Comparison of ENCODE assay signal across 1 cellular context in the genomic region with DNA sequence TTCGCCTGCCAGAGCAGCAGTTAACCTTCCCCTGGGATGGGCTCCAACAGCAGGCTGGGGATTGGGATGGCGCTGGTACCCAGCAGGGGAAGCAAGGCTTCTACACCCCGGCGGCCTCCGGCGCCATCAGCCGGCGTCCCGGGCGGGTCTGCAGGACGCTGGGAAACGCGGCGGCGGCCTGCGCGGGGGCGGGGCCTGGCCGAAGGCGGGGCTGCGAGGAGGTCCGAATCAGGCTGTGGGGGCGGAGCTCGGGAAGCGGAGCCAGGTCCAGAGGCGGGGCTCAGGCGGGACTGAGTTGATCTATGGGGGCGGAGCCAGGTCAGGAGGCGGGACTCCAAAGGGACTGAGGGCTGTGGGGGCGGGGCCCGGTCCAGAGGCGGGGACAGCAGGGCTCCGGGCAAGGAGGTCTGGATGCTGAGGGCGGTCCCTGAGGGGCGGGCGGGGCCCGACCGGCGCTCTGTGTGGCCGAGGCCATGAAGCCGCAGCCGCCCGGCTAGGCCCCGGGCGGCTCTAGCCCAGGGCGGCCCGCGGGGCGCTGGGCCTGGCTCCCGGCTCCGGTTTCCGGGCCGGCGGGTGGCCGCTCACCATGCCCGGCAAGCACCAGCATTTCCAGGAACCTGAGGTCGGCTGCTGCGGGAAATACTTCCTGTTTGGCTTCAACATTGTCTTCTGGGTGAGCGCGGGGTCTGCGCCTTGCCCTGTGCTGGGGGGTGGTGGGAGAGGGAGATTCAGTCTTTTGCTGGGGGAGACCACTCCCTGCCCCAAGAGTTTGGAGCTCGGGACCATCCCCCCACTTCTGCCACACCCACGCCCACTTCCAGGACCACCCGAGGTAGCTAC.
TF ChIP-seq lines count a peak whose summit lies in the region.

TSS of gene TSPAN17 (plus strand) at position 455 of the 840 bp plus-strand sequence. CDS start at position 587, 132 bp downstream.

TF ChIP-seq in GM12878, 131 proteins besides CTCF, POLR2A, EP300 and RAD21 (continued from another document and continues in another):
- TF ChIP-seq BCLAF1 (IDR thresholded peaks at IDR 0.05) (no peak), FOXM1 (IDR thresholded peaks at IDR 0.05; ENCODE audit: low read depth, low read length) (no peak), CREM (IDR thresholded peaks at IDR 0.05; ENCODE audit: low read depth) (no peak), E2F8 (IDR thresholded peaks at IDR 0.05; ENCODE audit: low read depth, partially characterized antibody) (no peak), BCL11A (IDR thresholded peaks at IDR 0.05; ENCODE audit: low read depth, low read length) (no peak), CBFB (IDR thresholded peaks at IDR 0.05; ENCODE audit: low read depth) (no peak), HCFC1 (IDR thresholded peaks at IDR 0.05; ENCODE audit: low read length) (no peak), ETV6 (conservative IDR thresholded peaks at IDR 0.05 in 1 of 2, IDR thresholded peaks at IDR 0.05 in 1 of 2; ENCODE audit: borderline replicate concordance in 1 of 2, low read depth in 1 of 2) (peak in 1 of 2 experiments; percentile 33; a peak in 2 of 4 replicates), BMI1 (IDR thresholded peaks at IDR 0.05; ENCODE audit: borderline replicate concordance) (no peak), MYC (IDR thresholded peaks at IDR 0.05; ENCODE audit: insufficient read depth, insufficient read length, insufficient replicate concordance, low read length, severe bottlenecking) (no peak), STAT3 (IDR thresholded peaks at IDR 0.05; ENCODE audit: low read depth, low read length) (no peak), RCOR1 (conservative IDR thresholded peaks at IDR 0.05; ENCODE audit: low read depth, low read length) (no peak), RBBP5 (conservative IDR thresholded peaks at IDR 0.05) (no peak), MXI1 (IDR thresholded peaks at IDR 0.05; ENCODE audit: low read depth, low read length) (peak; percentile 44; the same call in 1 of the 2 replicates), ZNF207 (IDR thresholded peaks at IDR 0.05; ENCODE audit: borderline replicate concordance) (no peak), NR2C1 (IDR thresholded peaks at IDR 0.05) (0 out of 2 replicates have a peak, but pooled peaks have one; percentile 31), TCF3 (IDR thresholded peaks at IDR 0.05; ENCODE audit: borderline replicate concordance, insufficient read depth, low read depth, low read length) (0 out of 2 replicates have a peak, but pooled peaks have one; percentile 47), YBX1 (IDR thresholded peaks at IDR 0.05) (no peak), ZNF274 (IDR thresholded peaks at IDR 0.05; ENCODE audit: insufficient read depth, insufficient read length) (no peak), IRF5 (IDR thresholded peaks at IDR 0.05; ENCODE audit: borderline replicate concordance) (no peak), NBN (IDR thresholded peaks at IDR 0.05) (no peak), RUNX3 (IDR thresholded peaks at IDR 0.05; ENCODE audit: low read length) (peak; percentile 13; the same call in 1 of the 2 replicates), CBX5 (IDR thresholded peaks at IDR 0.05; ENCODE audit: low read depth) (no peak), SMAD5 (IDR thresholded peaks at IDR 0.05; ENCODE audit: low read depth) (peak; percentile 54; the same call in 1 of the 2 replicates), DPF2 (IDR thresholded peaks at IDR 0.05) (0 out of 2 replicates have a peak, but pooled peaks have one; percentile 22), ZSCAN29 (IDR thresholded peaks at IDR 0.05) (no peak), TCF7 (IDR thresholded peaks at IDR 0.05; ENCODE audit: borderline replicate concordance) (no peak), SREBF1 (IDR thresholded peaks at IDR 0.05; ENCODE audit: low read length) (no peak), EED (IDR thresholded peaks at IDR 0.05; ENCODE audit: low read depth) (no peak), SIN3A (IDR thresholded peaks at IDR 0.05; ENCODE audit: low read depth, low read length) (no peak)
- TF ChIP-seq, protein P1, sequence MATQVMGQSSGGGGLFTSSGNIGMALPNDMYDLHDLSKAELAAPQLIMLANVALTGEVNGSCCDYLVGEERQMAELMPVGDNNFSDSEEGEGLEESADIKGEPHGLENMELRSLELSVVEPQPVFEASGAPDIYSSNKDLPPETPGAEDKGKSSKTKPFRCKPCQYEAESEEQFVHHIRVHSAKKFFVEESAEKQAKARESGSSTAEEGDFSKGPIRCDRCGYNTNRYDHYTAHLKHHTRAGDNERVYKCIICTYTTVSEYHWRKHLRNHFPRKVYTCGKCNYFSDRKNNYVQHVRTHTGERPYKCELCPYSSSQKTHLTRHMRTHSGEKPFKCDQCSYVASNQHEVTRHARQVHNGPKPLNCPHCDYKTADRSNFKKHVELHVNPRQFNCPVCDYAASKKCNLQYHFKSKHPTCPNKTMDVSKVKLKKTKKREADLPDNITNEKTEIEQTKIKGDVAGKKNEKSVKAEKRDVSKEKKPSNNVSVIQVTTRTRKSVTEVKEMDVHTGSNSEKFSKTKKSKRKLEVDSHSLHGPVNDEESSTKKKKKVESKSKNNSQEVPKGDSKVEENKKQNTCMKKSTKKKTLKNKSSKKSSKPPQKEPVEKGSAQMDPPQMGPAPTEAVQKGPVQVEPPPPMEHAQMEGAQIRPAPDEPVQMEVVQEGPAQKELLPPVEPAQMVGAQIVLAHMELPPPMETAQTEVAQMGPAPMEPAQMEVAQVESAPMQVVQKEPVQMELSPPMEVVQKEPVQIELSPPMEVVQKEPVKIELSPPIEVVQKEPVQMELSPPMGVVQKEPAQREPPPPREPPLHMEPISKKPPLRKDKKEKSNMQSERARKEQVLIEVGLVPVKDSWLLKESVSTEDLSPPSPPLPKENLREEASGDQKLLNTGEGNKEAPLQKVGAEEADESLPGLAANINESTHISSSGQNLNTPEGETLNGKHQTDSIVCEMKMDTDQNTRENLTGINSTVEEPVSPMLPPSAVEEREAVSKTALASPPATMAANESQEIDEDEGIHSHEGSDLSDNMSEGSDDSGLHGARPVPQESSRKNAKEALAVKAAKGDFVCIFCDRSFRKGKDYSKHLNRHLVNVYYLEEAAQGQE (IDR thresholded peaks at IDR 0.05; ENCODE audit: low read depth, low read length), result no peak
- TF ChIP-seq, protein P2, sequence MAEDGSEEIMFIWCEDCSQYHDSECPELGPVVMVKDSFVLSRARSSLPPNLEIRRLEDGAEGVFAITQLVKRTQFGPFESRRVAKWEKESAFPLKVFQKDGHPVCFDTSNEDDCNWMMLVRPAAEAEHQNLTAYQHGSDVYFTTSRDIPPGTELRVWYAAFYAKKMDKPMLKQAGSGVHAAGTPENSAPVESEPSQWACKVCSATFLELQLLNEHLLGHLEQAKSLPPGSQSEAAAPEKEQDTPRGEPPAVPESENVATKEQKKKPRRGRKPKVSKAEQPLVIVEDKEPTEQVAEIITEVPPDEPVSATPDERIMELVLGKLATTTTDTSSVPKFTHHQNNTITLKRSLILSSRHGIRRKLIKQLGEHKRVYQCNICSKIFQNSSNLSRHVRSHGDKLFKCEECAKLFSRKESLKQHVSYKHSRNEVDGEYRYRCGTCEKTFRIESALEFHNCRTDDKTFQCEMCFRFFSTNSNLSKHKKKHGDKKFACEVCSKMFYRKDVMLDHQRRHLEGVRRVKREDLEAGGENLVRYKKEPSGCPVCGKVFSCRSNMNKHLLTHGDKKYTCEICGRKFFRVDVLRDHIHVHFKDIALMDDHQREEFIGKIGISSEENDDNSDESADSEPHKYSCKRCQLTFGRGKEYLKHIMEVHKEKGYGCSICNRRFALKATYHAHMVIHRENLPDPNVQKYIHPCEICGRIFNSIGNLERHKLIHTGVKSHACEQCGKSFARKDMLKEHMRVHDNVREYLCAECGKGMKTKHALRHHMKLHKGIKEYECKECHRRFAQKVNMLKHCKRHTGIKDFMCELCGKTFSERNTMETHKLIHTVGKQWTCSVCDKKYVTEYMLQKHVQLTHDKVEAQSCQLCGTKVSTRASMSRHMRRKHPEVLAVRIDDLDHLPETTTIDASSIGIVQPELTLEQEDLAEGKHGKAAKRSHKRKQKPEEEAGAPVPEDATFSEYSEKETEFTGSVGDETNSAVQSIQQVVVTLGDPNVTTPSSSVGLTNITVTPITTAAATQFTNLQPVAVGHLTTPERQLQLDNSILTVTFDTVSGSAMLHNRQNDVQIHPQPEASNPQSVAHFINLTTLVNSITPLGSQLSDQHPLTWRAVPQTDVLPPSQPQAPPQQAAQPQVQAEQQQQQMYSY (CRISPR knock-in tag; IDR thresholded peaks at IDR 0.05), result no peak
- TF ChIP-seq, protein P3, sequence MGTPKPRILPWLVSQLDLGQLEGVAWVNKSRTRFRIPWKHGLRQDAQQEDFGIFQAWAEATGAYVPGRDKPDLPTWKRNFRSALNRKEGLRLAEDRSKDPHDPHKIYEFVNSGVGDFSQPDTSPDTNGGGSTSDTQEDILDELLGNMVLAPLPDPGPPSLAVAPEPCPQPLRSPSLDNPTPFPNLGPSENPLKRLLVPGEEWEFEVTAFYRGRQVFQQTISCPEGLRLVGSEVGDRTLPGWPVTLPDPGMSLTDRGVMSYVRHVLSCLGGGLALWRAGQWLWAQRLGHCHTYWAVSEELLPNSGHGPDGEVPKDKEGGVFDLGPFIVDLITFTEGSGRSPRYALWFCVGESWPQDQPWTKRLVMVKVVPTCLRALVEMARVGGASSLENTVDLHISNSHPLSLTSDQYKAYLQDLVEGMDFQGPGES (IDR thresholded peaks at IDR 0.05), result no peak
- TF ChIP-seq, protein P4, sequence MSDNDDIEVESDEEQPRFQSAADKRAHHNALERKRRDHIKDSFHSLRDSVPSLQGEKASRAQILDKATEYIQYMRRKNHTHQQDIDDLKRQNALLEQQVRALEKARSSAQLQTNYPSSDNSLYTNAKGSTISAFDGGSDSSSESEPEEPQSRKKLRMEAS (IDR thresholded peaks at IDR 0.05; ENCODE audit: low read depth, low read length), result no peak; the same call in 1 of the 2 replicates
- TF ChIP-seq, protein P5, sequence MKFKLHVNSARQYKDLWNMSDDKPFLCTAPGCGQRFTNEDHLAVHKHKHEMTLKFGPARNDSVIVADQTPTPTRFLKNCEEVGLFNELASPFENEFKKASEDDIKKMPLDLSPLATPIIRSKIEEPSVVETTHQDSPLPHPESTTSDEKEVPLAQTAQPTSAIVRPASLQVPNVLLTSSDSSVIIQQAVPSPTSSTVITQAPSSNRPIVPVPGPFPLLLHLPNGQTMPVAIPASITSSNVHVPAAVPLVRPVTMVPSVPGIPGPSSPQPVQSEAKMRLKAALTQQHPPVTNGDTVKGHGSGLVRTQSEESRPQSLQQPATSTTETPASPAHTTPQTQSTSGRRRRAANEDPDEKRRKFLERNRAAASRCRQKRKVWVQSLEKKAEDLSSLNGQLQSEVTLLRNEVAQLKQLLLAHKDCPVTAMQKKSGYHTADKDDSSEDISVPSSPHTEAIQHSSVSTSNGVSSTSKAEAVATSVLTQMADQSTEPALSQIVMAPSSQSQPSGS (IDR thresholded peaks at IDR 0.05; ENCODE audit: low read length), result no peak
- TF ChIP-seq, protein P6, sequence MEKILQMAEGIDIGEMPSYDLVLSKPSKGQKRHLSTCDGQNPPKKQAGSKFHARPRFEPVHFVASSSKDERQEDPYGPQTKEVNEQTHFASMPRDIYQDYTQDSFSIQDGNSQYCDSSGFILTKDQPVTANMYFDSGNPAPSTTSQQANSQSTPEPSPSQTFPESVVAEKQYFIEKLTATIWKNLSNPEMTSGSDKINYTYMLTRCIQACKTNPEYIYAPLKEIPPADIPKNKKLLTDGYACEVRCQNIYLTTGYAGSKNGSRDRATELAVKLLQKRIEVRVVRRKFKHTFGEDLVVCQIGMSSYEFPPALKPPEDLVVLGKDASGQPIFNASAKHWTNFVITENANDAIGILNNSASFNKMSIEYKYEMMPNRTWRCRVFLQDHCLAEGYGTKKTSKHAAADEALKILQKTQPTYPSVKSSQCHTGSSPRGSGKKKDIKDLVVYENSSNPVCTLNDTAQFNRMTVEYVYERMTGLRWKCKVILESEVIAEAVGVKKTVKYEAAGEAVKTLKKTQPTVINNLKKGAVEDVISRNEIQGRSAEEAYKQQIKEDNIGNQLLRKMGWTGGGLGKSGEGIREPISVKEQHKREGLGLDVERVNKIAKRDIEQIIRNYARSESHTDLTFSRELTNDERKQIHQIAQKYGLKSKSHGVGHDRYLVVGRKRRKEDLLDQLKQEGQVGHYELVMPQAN (conservative IDR thresholded peaks at IDR 0.05), result no peak
